8 cellular contexts compared by ENCODE assay signal in the genomic region with DNA sequence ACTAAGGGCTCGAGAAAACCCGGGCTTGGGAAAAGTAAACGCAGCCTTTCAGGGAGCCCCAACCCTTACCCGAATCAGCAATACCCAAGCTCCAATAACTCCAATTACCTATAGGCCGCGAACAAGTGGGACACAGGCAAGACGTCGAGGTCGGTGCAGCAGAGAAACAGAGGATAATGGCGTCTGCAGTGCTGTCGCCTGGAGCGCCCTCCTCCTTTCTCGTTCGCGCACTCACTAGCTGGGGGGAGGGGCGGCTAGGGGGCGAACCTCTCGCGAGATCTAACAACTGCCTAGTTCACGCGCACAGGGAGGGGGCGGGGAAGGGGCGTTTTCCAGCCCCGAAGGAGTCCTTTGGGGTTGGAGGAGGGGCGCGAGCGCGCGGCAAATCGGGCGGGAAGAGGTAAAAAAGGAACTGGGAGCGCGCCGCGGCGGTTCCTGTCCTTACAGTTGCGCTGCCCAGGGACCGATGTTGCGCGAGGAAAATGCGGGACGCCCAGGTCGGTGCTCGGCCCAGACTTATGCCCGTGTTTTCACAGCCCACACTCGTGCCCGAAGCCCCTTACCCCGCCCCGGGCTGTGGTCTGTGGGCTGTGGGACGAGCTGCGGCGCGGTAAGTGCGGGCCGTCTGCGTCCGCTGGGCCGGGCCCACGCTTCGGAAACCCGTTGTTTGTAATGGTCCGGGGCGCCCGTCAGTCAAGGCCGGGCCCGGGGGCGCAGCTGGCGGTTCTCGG. TPM values are rescaled to one million over a fixed set of nuclear protein-coding genes. Genes with fewer than 3 reads are reported as not detected.
DNase-seq lines count a peak whose midpoint lies in the region; ATAC-seq, FAIRE-seq and TF ChIP-seq lines count a peak whose summit lies in the region.

A gene (plus strand): TSS at position 411 of the 731 bp plus-strand sequence. CDS start 20,182 bp downstream, outside the sequence.

- peaks cover 90% of the 10 kb centered on the region for H3K79me2 ChIP-seq in OCI-LY1 (ENCODE audit: insufficient read depth, low read length)
- peaks cover 90% of the 10 kb centered on the region for H3K79me2 ChIP-seq in endothelial cell of umbilical vein (ENCODE audit: control insufficient read depth, insufficient read depth, low read length)

- POLR2A ChIA-PET in endothelial cell of umbilical vein (lab: Charles Lee): interaction anchor here (0.6 to 1.6 kb wide), 6 partner anchors 20 to 281 kb away, joined by 3 to 20 read pairs (median 3); no protein-coding TSS in a partner anchor

- no peaks in the 10 kb centered on the region for H3K27me3 ChIP-seq in HUES64 (ENCODE audit: insufficient read depth, low read length)
- no peaks in the 10 kb centered on the region for H3K27me3 ChIP-seq in OCI-LY1 (ENCODE audit: insufficient read depth, low read length)
- H3K27me3 ChIP-seq in endothelial cell of umbilical vein (ENCODE audit: control insufficient read depth in 2 of 2, insufficient read depth in 2 of 2, low read length in 2 of 2): no peaks in the 10 kb centered on the region

- FAIRE-seq in D721Med (lab: Jason Lieb, UNC) (no peak), endothelial cell of umbilical vein (lab: Jason Lieb, UNC) (peak; percentile 84)

- H3K4me3 ChIP-seq in HUES64 (ENCODE audit: low read length): peak within 1 kb of the TSS; percentile 97
- peak within 1 kb of the TSS; percentile 73 for H3K4me3 ChIP-seq in OCI-LY1 (ENCODE audit: low read depth, low read length, poor library complexity, severe bottlenecking)
- H3K4me3 ChIP-seq in endothelial cell of umbilical vein (replicated peaks in 1 of 3; ENCODE audit: insufficient read depth in 1 of 3, low read depth in 1 of 3, low read length in 3 of 3): peak within 1 kb of the TSS; percentile 67 to 96 (median 90)

- no peak within 1 kb of the TSS for H2AFZ ChIP-seq in OCI-LY1 (ENCODE audit: low read length)
- H2AFZ ChIP-seq in endothelial cell of umbilical vein (ENCODE audit: low read depth, low read length): peak within 1 kb of the TSS; percentile 95

- peak; percentile 71 for ATAC-seq in GM21447 (IDR thresholded peaks at IDR 0.05; ENCODE audit: unreplicated experiment)

- WGBS in HUES64: under 1% methylated on average over 68 of the region's 69 CpGs

- H3F3A ChIP-seq in OCI-LY1 (ENCODE audit: insufficient read depth, low read length): no peaks in the 10 kb centered on the region

- no peaks in the 10 kb centered on the region for H3K9me1 ChIP-seq in endothelial cell of umbilical vein (replicated peaks; ENCODE audit: control insufficient read depth, extremely low read depth, insufficient read depth, low read length)

- H3K9me3 ChIP-seq in HUES64 (ENCODE audit: insufficient read depth, low read depth, low read length) (no peaks in the 10 kb centered on the region), OCI-LY1 (ENCODE audit: low read length) (no peaks in the 10 kb centered on the region), endothelial cell of umbilical vein (replicated peaks; ENCODE audit: control insufficient read depth, insufficient read depth, low read length) (no peaks in the 10 kb centered on the region)

- H4K20me1 ChIP-seq in OCI-LY1 (ENCODE audit: insufficient read depth, low read length) (peaks cover 10% of the 10 kb centered on the region; the same call in 1 of the 2 replicates), endothelial cell of umbilical vein (replicated peaks; ENCODE audit: control insufficient read depth, extremely low read depth, insufficient read depth, low read length) (peaks cover 8% of the 10 kb centered on the region)

- CTCF ChIA-PET in endothelial cell of umbilical vein (lab: Charles Lee): interaction anchor here (1.1 to 3.4 kb wide), 4 partner anchors 10 to 281 kb away, joined by 3 to 19 read pairs (median 9); no protein-coding TSS in a partner anchor

- H3K4me2 ChIP-seq in OCI-LY1 (ENCODE audit: low read length) (peak within 1 kb of the TSS; percentile 90), endothelial cell of umbilical vein (ENCODE audit: insufficient read depth, low read length) (peak within 1 kb of the TSS; percentile 94)

- DNase-seq in D721Med (ENCODE audit: insufficient read length, low spot score) (peak; percentile 46), endothelial cell of umbilical vein (ENCODE audit: low read depth, low spot score) (peak; percentile 97), middle frontal gyrus (ENCODE audit: extremely low spot score, low spot score) (peak; percentile 91)
- peak; percentile 99 for DNase-seq in activated CD8-positive, alpha-beta memory T cell treated with anti-CD3 and anti-CD28 coated beads, Interleukin-2, amount 50 U/mL, for 48 hours
- DNase-seq in stimulated activated CD8-positive, alpha-beta memory T cell treated with anti-CD3 and anti-CD28 coated beads, Interleukin-2, amount 100 ng/mL, for 48 hours (ENCODE audit: low read depth in 2 of 2): peak; percentile 99

- intact Hi-C loops in endothelial cell of umbilical vein (cut with micrococcal nuclease): loop anchor here (1.0 to 5.0 kb wide), 6 partner anchors 46 to 281 kb away; a partner anchor contains a TSS

- TF ChIP-seq CTCF in D721Med (IDR thresholded peaks at IDR 0.05; ENCODE audit: insufficient read depth, missing control alignments) (no peak), OCI-LY1 (IDR thresholded peaks at IDR 0.05; ENCODE audit: low read length) (peak; percentile 14; the same call in 1 of the 2 replicates), endothelial cell of umbilical vein (IDR thresholded peaks at IDR 0.05; ENCODE audit: extremely low read depth in 1 of 2, insufficient read depth in 1 of 2, low read depth in 1 of 2, low read length in 2 of 2) (no peak)

- BruUV-seq in endothelial cell of umbilical vein (replicated peaks; lab: Mats Ljungman, UMichigan): no TSS peak

- H3K9me2 ChIP-seq in OCI-LY1 (ENCODE audit: low read depth, low read length): no peaks in the 10 kb centered on the region

- peaks cover 36% of the 10 kb centered on the region for H3K36me3 ChIP-seq in HUES64 (ENCODE audit: insufficient read depth, low read length)
- H3K36me3 ChIP-seq in OCI-LY1 (ENCODE audit: insufficient read depth, low read length): peaks cover 44% of the 10 kb centered on the region
- peaks cover 0 to 10% of the 10 kb centered on the region in 2 experiments for H3K36me3 ChIP-seq in endothelial cell of umbilical vein (ENCODE audit: control insufficient read depth in 2 of 2, extremely low read depth in 1 of 2, insufficient read depth in 2 of 2, low read length in 2 of 2)

- H3K27ac ChIP-seq in HUES64 (ENCODE audit: low read depth, low read length) (peak within 1 kb of the TSS; percentile 99), OCI-LY1 (ENCODE audit: low read depth, low read length, poor library complexity, severe bottlenecking) (peak within 1 kb of the TSS; percentile 83), endothelial cell of umbilical vein (ENCODE audit: insufficient read depth, low read depth, low read length) (peak within 1 kb of the TSS; percentile 95)

- dilution Hi-C loops in endothelial cell of umbilical vein (cut with MboI; ENCODE audit: extremely low pct_ligation_motif_present, low sequenced_read_pairs): no loop called here

- peak; percentile 95 for TF ChIP-seq POLR2A in endothelial cell of umbilical vein (IDR thresholded peaks at IDR 0.05; ENCODE audit: low read depth, low read length)

- peak within 1 kb of the TSS; percentile 100 for H3K9ac ChIP-seq in HUES64 (ENCODE audit: low read depth, low read length)
- peak within 1 kb of the TSS; percentile 88 for H3K9ac ChIP-seq in OCI-LY1 (ENCODE audit: low read length)
- peak within 1 kb of the TSS; percentile 98 for H3K9ac ChIP-seq in endothelial cell of umbilical vein (replicated peaks; ENCODE audit: extremely low read depth, insufficient read depth, low read length)

- H3K4me1 ChIP-seq in HUES64 (ENCODE audit: insufficient read depth, low read length): peaks cover 25% of the 10 kb centered on the region
- peaks cover 49% of the 10 kb centered on the region for H3K4me1 ChIP-seq in OCI-LY1 (ENCODE audit: insufficient read depth, low read length, severe bottlenecking)
- peaks cover 13% of the 10 kb centered on the region for H3K4me1 ChIP-seq in endothelial cell of umbilical vein (ENCODE audit: control insufficient read depth, extremely low read depth, insufficient read depth, low read length)

TF ChIP-seq in endothelial cell of umbilical vein, 7 proteins besides CTCF, POLR2A, EP300 and RAD21:
- TF ChIP-seq GATA2 (IDR thresholded peaks at IDR 0.05; ENCODE audit: insufficient read depth, insufficient read length, low read depth, low read length) (no peak), MYC (IDR thresholded peaks at IDR 0.05; ENCODE audit: low read depth, low read length) (peak; percentile 16), POLR2AphosphoS5 (IDR thresholded peaks at IDR 0.05; ENCODE audit: insufficient read depth, low read depth, low read length) (peak; percentile 88), JUN (IDR thresholded peaks at IDR 0.05; ENCODE audit: borderline replicate concordance, insufficient read depth, insufficient read length, low read depth) (no peak)
TF ChIP-seq in endothelial cell of umbilical vein: peak in this region for 2.

RNA-seq across cellular contexts. Expression of the gene that starts here (rescaled TPM):
- polyA plus RNA-seq in HUES64 (2013, experiment 1 of 2): 29.8 TPM
- 31.2 TPM for polyA plus RNA-seq in HUES64 (2013, experiment 2 of 2)
- total RNA-seq in endothelial cell of umbilical vein: 11.4 and 11.5 TPM in 2 replicates
- 0.46 and 1.1 TPM in 2 replicates for polyA plus RNA-seq in endothelial cell of umbilical vein
- 1.7 and 2.6 TPM in 2 replicates for polyA plus RNA-seq in endothelial cell of umbilical vein (2011; cell fraction: cytosol; rRNA removed)
- 2.1 and 3.0 TPM in 2 replicates for polyA plus RNA-seq in endothelial cell of umbilical vein (2011; cell fraction: nucleus; rRNA removed)
- polyA plus RNA-seq in endothelial cell of umbilical vein (2012): 4.3 and 8.6 TPM in 2 replicates
- 2.2 and 3.1 TPM in 2 replicates for polyA minus RNA-seq in endothelial cell of umbilical vein
- polyA minus RNA-seq in endothelial cell of umbilical vein (2011; cell fraction: cytosol; rRNA and poly(A)+ RNA removed): 10.1 TPM
- 1.3 and 2.3 TPM in 2 replicates for polyA minus RNA-seq in endothelial cell of umbilical vein (2011; cell fraction: nucleus; rRNA and poly(A)+ RNA removed)

Comparison
In these comparisons a context has a peak if more than half of its experiments do, and no peak if none do; other contexts are left out.
1. Peak in every context shown above with its lines: DNase-seq, ATAC-seq, H3K4me3 ChIP-seq and H3K27ac ChIP-seq.
2. DNase-seq: peak in every context shown above with its lines; median percentile 99 in activated CD8-positive, alpha-beta memory T cell treated with anti-CD3 and anti-CD28 coated beads, Interleukin-2, amount 50 U/mL, for 48 hours; 99 in stimulated activated CD8-positive, alpha-beta memory T cell treated with anti-CD3 and anti-CD28 coated beads, Interleukin-2, amount 100 ng/mL, for 48 hours; 97 in endothelial cell of umbilical vein; 91 in middle frontal gyrus; 46 in D721Med.